16 cellular contexts compared by ENCODE assay signal in genomic region chr5:137822983-137823382, GRCh38. TPM values are rescaled to one million over a fixed set of nuclear protein-coding genes. Genes with fewer than 3 reads are reported as not detected.
DNase-seq lines count a peak whose midpoint lies in the region; ATAC-seq and TF ChIP-seq lines count a peak whose summit lies in the region.
"Had no signal": no experiment of that assay in that cellular context is flagged by ENCODE, and none has a peak within 500 bp of the region (broad histone marks: within the 10 kb centered on the region; RNA-seq: fewer than 3 reads in every experiment).

No MANE protein-coding gene starts in this region.

- ATAC-seq in Right ventricle myocardium superior (ENCODE audit: poor library complexity) (peak; percentile 23), left ventricle myocardium superior (peak; percentile 12), psoas muscle (peak in 3 of 4 donors; percentile 14 to 57 (median 35)), aorta (ENCODE audit: low FRiP score) (peak; percentile 54), HG03469 (IDR thresholded peaks at IDR 0.05; ENCODE audit: unreplicated experiment) (no peak)

- H3K4me3 ChIP-seq in right atrium auricular region (no peak overlapping the region), psoas muscle (no peak overlapping the region), aorta (ENCODE audit: low read length in 2 of 2) (no peak overlapping the region)
- H3K4me3 ChIP-seq: BLaER1, GM23248 had no signal

- H3K27ac ChIP-seq in right atrium auricular region (peak overlapping the region in 1 of 2 donors; percentile 25), psoas muscle (peak overlapping the region; percentile 58), aorta (ENCODE audit: low read depth in 1 of 2, low read length in 2 of 2) (no peak overlapping the region)
- H3K27ac ChIP-seq: BLaER1, GM23248 had no signal

- H3K27me3 ChIP-seq in right atrium auricular region (no peaks in the 10 kb centered on the region), psoas muscle (ENCODE audit: insufficient read depth in 3 of 3, low read length in 2 of 3) (no peaks in the 10 kb centered on the region), aorta (ENCODE audit: control insufficient read depth in 1 of 2, insufficient read depth in 2 of 2, low read length in 1 of 2) (no peaks in the 10 kb centered on the region)
- H3K27me3 ChIP-seq: BLaER1 had no signal

- no peaks in the 10 kb centered on the region for H3K36me3 ChIP-seq in right atrium auricular region
- no peaks in the 10 kb centered on the region for H3K36me3 ChIP-seq in psoas muscle (ENCODE audit: insufficient read depth in 1 of 2, low read depth in 1 of 2)
- no peaks in the 10 kb centered on the region for H3K36me3 ChIP-seq in aorta (ENCODE audit: control insufficient read depth in 1 of 2, insufficient read depth in 2 of 2, low read length in 1 of 2)
- H3K36me3 ChIP-seq: BLaER1 had no signal

- H3K9me3 ChIP-seq in right atrium auricular region (peaks cover 0 to 8% of the 10 kb centered on the region in 2 donors), psoas muscle (peaks cover 6% of the 10 kb centered on the region), aorta (ENCODE audit: control insufficient read depth, low read length) (no peaks in the 10 kb centered on the region)
- H3K9me3 ChIP-seq: BLaER1, Caco-2 had no signal

- WGBS in psoas muscle, 3 donors, result 26 to 57% (median 40%) methylated on average over 1 of the region's 1 CpG
- 0 to 13% methylated on average over 1 of the region's 1 CpG for whole genome bisulfite sequencing in aorta, 2 donors

- DNase-seq in Right ventricle myocardium superior (no peak), right atrium auricular region (ENCODE audit: low spot score) (no peak), left ventricle myocardium superior (no peak), psoas muscle (no peak), aorta (no peak), NCI-H1048 (lab: John Stamatoyannopoulos, UW) (no peak), NCI-H345 (lab: John Stamatoyannopoulos, UW) (no peak)
- DNase-seq: 8988T; Caco-2; CD8-positive, alpha-beta memory T cell; DND-41; GF-D8; GM23248 had no signal

- peaks cover 0 to 12% of the 10 kb centered on the region in 2 donors for H3K4me1 ChIP-seq in right atrium auricular region
- peaks cover 10% of the 10 kb centered on the region for H3K4me1 ChIP-seq in psoas muscle
- H3K4me1 ChIP-seq in aorta (ENCODE audit: control insufficient read depth in 1 of 2, insufficient read depth in 2 of 2, low read length in 2 of 2), result no peaks in the 10 kb centered on the region
- H3K4me1 ChIP-seq: BLaER1, Caco-2 had no signal

- TF ChIP-seq CTCF in right atrium auricular region (IDR thresholded peaks at IDR 0.05), result no peak
- TF ChIP-seq CTCF in psoas muscle (IDR thresholded peaks at IDR 0.05), result no peak

- intact Hi-C loops in Right ventricle myocardium superior (cut with DNase I) (no loop called here), left ventricle myocardium superior (cut with micrococcal nuclease) (no loop called here), psoas muscle (cut with DNase I) (loop anchor here (1.0 to 10.0 kb wide), 4 partner anchors 44 to 198 kb away; no protein-coding TSS in a partner anchor), aorta (cut with DNase I) (loop anchor here (1.0 to 10.0 kb wide), 4 partner anchors 44 to 198 kb away; no protein-coding TSS in a partner anchor)

RNA-seq across cellular contexts. Expression of gene MYOT, which starts 44.7 kb away (rescaled TPM):
- total RNA-seq in Right ventricle myocardium superior (11.7 TPM), right atrium auricular region (10 to 100 TPM; 29.7 to 55.4 TPM), left ventricle myocardium superior (8.7 TPM), psoas muscle (1,000 to 10,000 TPM in 2 of 4 donors, 100 to 1,000 TPM in 2; 319 to 1,288 (median 917) TPM), aorta (1 to 10 TPM; 4.0 to 7.1 TPM)
- polyA plus RNA-seq in psoas muscle (100 to 1,000 TPM in 2 of 3 donors, 10 to 100 TPM in 1; 94.2 to 983 (median 775) TPM), aorta (1 to 10 TPM in 1 of 2 donors, under 1 TPM in 1; 0.26 to 6.3 TPM)
- total RNA-seq: Caco-2; CD8-positive, alpha-beta memory T cell; GM23248; HT-29 had no signal
- polyA plus RNA-seq: CD8-positive, alpha-beta memory T cell had no signal

Comparison
In these comparisons a context has a peak if more than half of its experiments do, and no peak if none do; other contexts are left out.
1. RNA of gene MYOT, which starts 44.7 kb away (total RNA-seq): 319 to 1,288 TPM in psoas muscle; 29.7 to 55.4 TPM in right atrium auricular region, 11.7 TPM in Right ventricle myocardium superior (single experiment), 8.7 TPM in left ventricle myocardium superior (single experiment) and 4.0 to 7.1 TPM in aorta; every median in the first group is over 4 times any median in the second.
2. intact Hi-C loops: an anchor here in psoas muscle (1.0 to 10.0 kb wide) and aorta (1.0 to 10.0 kb wide); none called in Right ventricle myocardium superior and left ventricle myocardium superior.